Comparison of ENCODE assay signal across 24 cellular contexts in genomic region chr3:122908251-122908650, GRCh38.
"Had no signal": no experiment of that assay in that cellular context is flagged by ENCODE, and none has a peak within 500 bp of the region (broad histone marks: within the 10 kb centered on the region; RNA-seq: fewer than 3 reads in every experiment).

No MANE protein-coding gene starts in this region.

- H3K4me2 ChIP-seq: SK-N-SH had no signal

- H3K4me1 ChIP-seq: ascending aorta, SJSA1 had no signal

- H3K27me3 ChIP-seq: ascending aorta, cardiac muscle cell, Peyer's patch, SJSA1 had no signal

- H3K9me3 ChIP-seq: Peyer's patch, SJSA1 had no signal

- H3K27ac ChIP-seq: ascending aorta, cardiac muscle cell, Peyer's patch, SJSA1 had no signal

- H3K4me3 ChIP-seq: ascending aorta, cardiac muscle cell, Peyer's patch, SJSA1 had no signal

- H3K36me3 ChIP-seq: ascending aorta, cardiac muscle cell, Peyer's patch, SJSA1 had no signal

- DNase-seq: activated CD4-positive, alpha-beta T cell treated with anti-CD3 and anti-CD28 coated beads, Interleukin-2, amount 10 ng/mL, durations not matched to agents 7 days and 5 days; activated CD4-positive, alpha-beta T cell treated with anti-CD3 and anti-CD28 coated beads, Interleukin-2, amount 50 U/mL, for 48 hours; activated CD8-positive, alpha-beta T cell treated with anti-CD3 and anti-CD28 coated beads, Interleukin-2, amount 10 ng/mL, durations not matched to agents 7 days and 5 days; activated gamma-delta T cell; activated naive CD4-positive, alpha-beta T cell treated with Interleukin-2 at 50 U/mL for 16 hours; activated naive CD8-positive, alpha-beta T cell treated with anti-CD3 and anti-CD28 coated beads, Interleukin-2, amount 10 ng/mL, durations not matched to agents 7 days and 5 days; activated T-cell treated with anti-CD3 and anti-CD28 coated beads, Interleukin-2, amount 50 U/mL, for 24 hours; Karpas-422; KBM-7; NCI-H1105; NCI-H1417 treated with DMSO at 0.1 percent for 48 hours; NCI-H187 treated with DMSO at 0.1 percent for 48 hours; NCI-H2081; NCI-H226; NCI-H446 treated with DMSO at 0.1 percent for 48 hours; NK-92 treated with Interleukin-12 subunit alpha and Interleukin-12 subunit beta, amount 100 ng/mL, for 24 hours; PC-3; Peyer's patch; RPMI8226; SHP77 treated with DMSO at 0.1 percent for 48 hours; SK-N-SH had no signal

- ATAC-seq: activated CD8-positive, alpha-beta T cell treated with anti-CD3 and anti-CD28 coated beads, Interleukin-2, amount 10 ng/mL, durations not matched to agents 7 days and 5 days; PC-3 had no signal

- H3K9ac ChIP-seq: SK-N-SH had no signal
